In the genomic region with DNA sequence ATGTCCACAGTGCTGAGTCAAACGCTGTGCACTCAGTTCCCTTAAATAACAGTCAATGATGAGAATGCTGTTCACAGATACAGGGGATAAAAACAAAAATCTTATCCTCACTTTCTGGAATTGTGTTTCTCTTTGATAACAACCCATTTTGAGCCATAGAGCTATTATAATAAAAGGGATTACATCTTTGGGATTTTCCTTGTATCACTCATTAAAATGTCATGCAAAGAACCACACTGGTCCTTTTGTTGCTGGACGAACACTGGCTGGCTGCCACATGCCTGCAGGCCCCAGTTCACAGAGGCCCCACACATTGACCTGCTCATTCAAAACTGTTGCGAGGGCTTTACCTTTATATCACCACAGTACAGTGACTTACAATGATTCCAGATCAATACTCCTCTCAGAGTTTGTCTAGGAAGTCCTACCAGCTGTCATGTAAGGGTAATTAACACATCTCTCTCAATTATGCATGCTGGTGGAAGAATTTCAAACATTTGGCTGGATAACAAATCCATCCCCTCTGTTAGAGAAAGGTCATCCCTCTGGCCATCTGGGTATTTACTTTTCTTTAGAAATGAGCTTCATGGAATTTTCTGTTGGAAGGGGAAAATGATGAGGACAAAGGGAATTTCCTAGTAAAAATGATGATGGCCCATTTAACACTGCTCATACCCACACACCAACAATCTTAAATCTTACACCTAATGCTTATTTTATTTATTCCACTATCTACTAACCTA, we compare ENCODE assay signal across 1 cellular context.
TF ChIP-seq lines count a peak whose summit lies in the region.

No MANE protein-coding gene starts in this region.

TF ChIP-seq in HepG2, 621 proteins besides CTCF, POLR2A, EP300 and RAD21 (continued from another document and continues in another):
- peak; percentile 40; the same call in 1 of the 2 replicates for TF ChIP-seq MYC (CRISPR knock-in tag; IDR thresholded peaks at IDR 0.05; ENCODE audit: borderline replicate concordance)
- TF ChIP-seq NCOR1 (IDR thresholded peaks at IDR 0.05; ENCODE audit: borderline replicate concordance, low read length): peak; percentile 55; the same call in 1 of the 2 replicates
- no peak for TF ChIP-seq BCLAF1 (IDR thresholded peaks at IDR 0.05)
- TF ChIP-seq, protein P1, sequence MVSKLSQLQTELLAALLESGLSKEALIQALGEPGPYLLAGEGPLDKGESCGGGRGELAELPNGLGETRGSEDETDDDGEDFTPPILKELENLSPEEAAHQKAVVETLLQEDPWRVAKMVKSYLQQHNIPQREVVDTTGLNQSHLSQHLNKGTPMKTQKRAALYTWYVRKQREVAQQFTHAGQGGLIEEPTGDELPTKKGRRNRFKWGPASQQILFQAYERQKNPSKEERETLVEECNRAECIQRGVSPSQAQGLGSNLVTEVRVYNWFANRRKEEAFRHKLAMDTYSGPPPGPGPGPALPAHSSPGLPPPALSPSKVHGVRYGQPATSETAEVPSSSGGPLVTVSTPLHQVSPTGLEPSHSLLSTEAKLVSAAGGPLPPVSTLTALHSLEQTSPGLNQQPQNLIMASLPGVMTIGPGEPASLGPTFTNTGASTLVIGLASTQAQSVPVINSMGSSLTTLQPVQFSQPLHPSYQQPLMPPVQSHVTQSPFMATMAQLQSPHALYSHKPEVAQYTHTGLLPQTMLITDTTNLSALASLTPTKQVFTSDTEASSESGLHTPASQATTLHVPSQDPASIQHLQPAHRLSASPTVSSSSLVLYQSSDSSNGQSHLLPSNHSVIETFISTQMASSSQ (IDR thresholded peaks at IDR 0.05; ENCODE audit: low read depth): 0 out of 2 replicates have a peak, but pooled peaks have one; percentile 17
- TF ChIP-seq, protein P1 (CRISPR knock-in tag; IDR thresholded peaks at IDR 0.05; ENCODE audit: borderline replicate concordance): no peak
- peak; percentile 68 for TF ChIP-seq ZFY (CRISPR knock-in tag; IDR thresholded peaks at IDR 0.05)
- TF ChIP-seq TEAD2 (CRISPR knock-in tag; IDR thresholded peaks at IDR 0.05): no peak
- TF ChIP-seq ZNF317 (CRISPR knock-in tag; IDR thresholded peaks at IDR 0.05): 0 out of 2 replicates have a peak, but pooled peaks have one; percentile 31
- TF ChIP-seq THYN1 (CRISPR knock-in tag; IDR thresholded peaks at IDR 0.05; ENCODE audit: borderline replicate concordance, low read depth): no peak
- TF ChIP-seq ZSCAN9 (CRISPR knock-in tag; IDR thresholded peaks at IDR 0.05; ENCODE audit: borderline replicate concordance): no peak
- TF ChIP-seq PHF5A (CRISPR knock-in tag; IDR thresholded peaks at IDR 0.05; ENCODE audit: low read depth, unreplicated experiment): no peak
- no peak for TF ChIP-seq NFKB2 (CRISPR knock-in tag; IDR thresholded peaks at IDR 0.05; ENCODE audit: borderline replicate concordance)
- TF ChIP-seq HDAC2 (CRISPR knock-in tag; IDR thresholded peaks at IDR 0.05): peak; percentile 64
- TF ChIP-seq GFI1 (CRISPR knock-in tag; IDR thresholded peaks at IDR 0.05; ENCODE audit: borderline replicate concordance): peak; percentile 76; the same call in 1 of the 2 replicates
- no peak for TF ChIP-seq ARNTL (CRISPR knock-in tag; IDR thresholded peaks at IDR 0.05)
- 0 out of 2 replicates have a peak, but pooled peaks have one; percentile 25 for TF ChIP-seq XBP1 (CRISPR knock-in tag; IDR thresholded peaks at IDR 0.05)
- no peak for TF ChIP-seq CENPX (CRISPR knock-in tag; IDR thresholded peaks at IDR 0.05)
- no peak for TF ChIP-seq REXO4 (CRISPR knock-in tag; IDR thresholded peaks at IDR 0.05; ENCODE audit: borderline replicate concordance)
- TF ChIP-seq ZNF761 (CRISPR knock-in tag; conservative IDR thresholded peaks at IDR 0.05): no peak
- TF ChIP-seq ATAD3A (CRISPR knock-in tag; IDR thresholded peaks at IDR 0.05): no peak
- TF ChIP-seq FOXA1 (IDR thresholded peaks at IDR 0.05): no peak
- TF ChIP-seq FOXA1 (CRISPR knock-in tag; IDR thresholded peaks at IDR 0.05): peak; percentile 69; the same call in 1 of the 2 replicates
- no peak for TF ChIP-seq ZNF550 (CRISPR knock-in tag; IDR thresholded peaks at IDR 0.05; ENCODE audit: borderline replicate concordance)
- TF ChIP-seq SOX13 (IDR thresholded peaks at IDR 0.05): no peak
- peak in 1 of 2 experiments; percentile 76; a peak in 1 of 4 replicates for TF ChIP-seq SOX13 (CRISPR knock-in tag; conservative IDR thresholded peaks at IDR 0.05 in 1 of 2, IDR thresholded peaks at IDR 0.05 in 1 of 2)
- TF ChIP-seq, protein P2, sequence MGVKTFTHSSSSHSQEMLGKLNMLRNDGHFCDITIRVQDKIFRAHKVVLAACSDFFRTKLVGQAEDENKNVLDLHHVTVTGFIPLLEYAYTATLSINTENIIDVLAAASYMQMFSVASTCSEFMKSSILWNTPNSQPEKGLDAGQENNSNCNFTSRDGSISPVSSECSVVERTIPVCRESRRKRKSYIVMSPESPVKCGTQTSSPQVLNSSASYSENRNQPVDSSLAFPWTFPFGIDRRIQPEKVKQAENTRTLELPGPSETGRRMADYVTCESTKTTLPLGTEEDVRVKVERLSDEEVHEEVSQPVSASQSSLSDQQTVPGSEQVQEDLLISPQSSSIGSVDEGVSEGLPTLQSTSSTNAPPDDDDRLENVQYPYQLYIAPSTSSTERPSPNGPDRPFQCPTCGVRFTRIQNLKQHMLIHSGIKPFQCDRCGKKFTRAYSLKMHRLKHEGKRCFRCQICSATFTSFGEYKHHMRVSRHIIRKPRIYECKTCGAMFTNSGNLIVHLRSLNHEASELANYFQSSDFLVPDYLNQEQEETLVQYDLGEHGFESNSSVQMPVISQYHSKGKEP (CRISPR knock-in tag; IDR thresholded peaks at IDR 0.05): no peak
- peak; percentile 73 for TF ChIP-seq NCOA2 (CRISPR knock-in tag; IDR thresholded peaks at IDR 0.05)
- TF ChIP-seq, protein P3, sequence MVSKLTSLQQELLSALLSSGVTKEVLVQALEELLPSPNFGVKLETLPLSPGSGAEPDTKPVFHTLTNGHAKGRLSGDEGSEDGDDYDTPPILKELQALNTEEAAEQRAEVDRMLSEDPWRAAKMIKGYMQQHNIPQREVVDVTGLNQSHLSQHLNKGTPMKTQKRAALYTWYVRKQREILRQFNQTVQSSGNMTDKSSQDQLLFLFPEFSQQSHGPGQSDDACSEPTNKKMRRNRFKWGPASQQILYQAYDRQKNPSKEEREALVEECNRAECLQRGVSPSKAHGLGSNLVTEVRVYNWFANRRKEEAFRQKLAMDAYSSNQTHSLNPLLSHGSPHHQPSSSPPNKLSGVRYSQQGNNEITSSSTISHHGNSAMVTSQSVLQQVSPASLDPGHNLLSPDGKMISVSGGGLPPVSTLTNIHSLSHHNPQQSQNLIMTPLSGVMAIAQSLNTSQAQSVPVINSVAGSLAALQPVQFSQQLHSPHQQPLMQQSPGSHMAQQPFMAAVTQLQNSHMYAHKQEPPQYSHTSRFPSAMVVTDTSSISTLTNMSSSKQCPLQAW (CRISPR knock-in tag; IDR thresholded peaks at IDR 0.05): no peak
- TF ChIP-seq ZNF121 (CRISPR knock-in tag; IDR thresholded peaks at IDR 0.05): no peak
- no peak for TF ChIP-seq PHF8 (CRISPR knock-in tag; IDR thresholded peaks at IDR 0.05)
- no peak for TF ChIP-seq ZNF12 (CRISPR knock-in tag; IDR thresholded peaks at IDR 0.05)
- no peak for TF ChIP-seq ZBTB33 (CRISPR knock-in tag; IDR thresholded peaks at IDR 0.05)
- TF ChIP-seq SOX6 (IDR thresholded peaks at IDR 0.05): no peak
- peak; percentile 85 for TF ChIP-seq SOX6 (CRISPR knock-in tag; IDR thresholded peaks at IDR 0.05)
- TF ChIP-seq THAP8 (CRISPR knock-in tag; IDR thresholded peaks at IDR 0.05; ENCODE audit: borderline replicate concordance): no peak
- TF ChIP-seq, protein P4, sequence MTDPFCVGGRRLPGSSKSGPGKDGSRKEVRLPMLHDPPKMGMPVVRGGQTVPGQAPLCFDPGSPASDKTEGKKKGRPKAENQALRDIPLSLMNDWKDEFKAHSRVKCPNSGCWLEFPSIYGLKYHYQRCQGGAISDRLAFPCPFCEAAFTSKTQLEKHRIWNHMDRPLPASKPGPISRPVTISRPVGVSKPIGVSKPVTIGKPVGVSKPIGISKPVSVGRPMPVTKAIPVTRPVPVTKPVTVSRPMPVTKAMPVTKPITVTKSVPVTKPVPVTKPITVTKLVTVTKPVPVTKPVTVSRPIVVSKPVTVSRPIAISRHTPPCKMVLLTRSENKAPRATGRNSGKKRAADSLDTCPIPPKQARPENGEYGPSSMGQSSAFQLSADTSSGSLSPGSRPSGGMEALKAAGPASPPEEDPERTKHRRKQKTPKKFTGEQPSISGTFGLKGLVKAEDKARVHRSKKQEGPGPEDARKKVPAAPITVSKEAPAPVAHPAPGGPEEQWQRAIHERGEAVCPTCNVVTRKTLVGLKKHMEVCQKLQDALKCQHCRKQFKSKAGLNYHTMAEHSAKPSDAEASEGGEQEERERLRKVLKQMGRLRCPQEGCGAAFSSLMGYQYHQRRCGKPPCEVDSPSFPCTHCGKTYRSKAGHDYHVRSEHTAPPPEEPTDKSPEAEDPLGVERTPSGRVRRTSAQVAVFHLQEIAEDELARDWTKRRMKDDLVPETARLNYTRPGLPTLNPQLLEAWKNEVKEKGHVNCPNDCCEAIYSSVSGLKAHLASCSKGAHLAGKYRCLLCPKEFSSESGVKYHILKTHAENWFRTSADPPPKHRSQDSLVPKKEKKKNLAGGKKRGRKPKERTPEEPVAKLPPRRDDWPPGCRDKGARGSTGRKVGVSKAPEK (CRISPR knock-in tag; IDR thresholded peaks at IDR 0.05; ENCODE audit: borderline replicate concordance): no peak
- TF ChIP-seq JUN (CRISPR knock-in tag; IDR thresholded peaks at IDR 0.05): no peak
- no peak for TF ChIP-seq FUBP1 (CRISPR knock-in tag; IDR thresholded peaks at IDR 0.05; ENCODE audit: borderline replicate concordance)
